In genomic region chr9:129142536-129142935, GRCh38 we compare ENCODE assay signal across 9 cellular contexts. TPM values are rescaled to one million over a fixed set of nuclear protein-coding genes. Genes with fewer than 3 reads are reported as not detected.
DNase-seq lines count a peak whose midpoint lies in the region; ATAC-seq, FAIRE-seq and TF ChIP-seq lines count a peak whose summit lies in the region.
"Had no signal": no experiment of that assay in that cellular context is flagged by ENCODE, and none has a peak within 500 bp of the region (broad histone marks: within the 10 kb centered on the region; RNA-seq: fewer than 3 reads in every experiment).

No MANE protein-coding gene starts in this region.

- FAIRE-seq in astrocyte (lab: Jason Lieb, UNC) = no peak

- H3K4me1 ChIP-seq in H9 (ENCODE audit: insufficient read depth, low read length) (peaks cover 14% of the 10 kb centered on the region; the same call in 1 of the 2 replicates), astrocyte (ENCODE audit: insufficient read depth, low read length) (peaks cover 82% of the 10 kb centered on the region)

- H2AFZ ChIP-seq in H9 (ENCODE audit: low read length) = no peak overlapping the region
- no peak overlapping the region for H2AFZ ChIP-seq in astrocyte (ENCODE audit: low read depth, low read length)

- no peak overlapping the region for H3K27ac ChIP-seq in H9 (ENCODE audit: insufficient read length, low read depth, low read length)
- peak overlapping the region; percentile 100 for H3K27ac ChIP-seq in astrocyte (ENCODE audit: low read depth, low read length)
- H3K27ac ChIP-seq: SJCRH30 had no signal

- ATAC-seq in stimulated activated memory B cell treated with anti-CD40 and anti-IgM and Interleukin-4, amounts not matched to agents 10 μg/mL and 1 μg/mL and 100 μg/mL, for 72 hours = no peak
- ATAC-seq in GM19351 (IDR thresholded peaks at IDR 0.05; ENCODE audit: unreplicated experiment) = no peak

- H3K27me3 Mint-ChIP-seq in H9 (ENCODE audit: low read depth) (peaks cover 1% of the 10 kb centered on the region; the same call in 1 of the 2 replicates), astrocyte (ENCODE audit: low read depth, unreplicated experiment) (no peaks in the 10 kb centered on the region)
- no peaks in the 10 kb centered on the region for H3K27me3 Mint-ChIP-seq in stimulated activated memory B cell treated with anti-CD40 and anti-IgM and Interleukin-4, amounts not matched to agents 10 μg/mL and 1 μg/mL and 100 μg/mL, for 72 hours

- H3K56ac ChIP-seq in H9 (ENCODE audit: insufficient read length, low read depth, low read length) = no peak overlapping the region

- H2BK120ac ChIP-seq in H9 (ENCODE audit: low read depth, low read length, poor library complexity, severe bottlenecking) = no peak overlapping the region

- no peak overlapping the region for H3T11ph ChIP-seq in H9 (ENCODE audit: low read length)

- no peak overlapping the region for H4K8ac ChIP-seq in H9 (replicated peaks; ENCODE audit: insufficient read length, low read depth, low read length)

- H3K79me1 ChIP-seq in H9 (ENCODE audit: insufficient read depth, low read depth, low read length, poor library complexity, severe bottlenecking) = no peaks in the 10 kb centered on the region

- H3K9ac ChIP-seq in H9 (ENCODE audit: extremely low read depth, insufficient read length, low read length) (no peak overlapping the region), astrocyte (ENCODE audit: low read length) (peak overlapping the region; percentile 97)

- H3K14ac ChIP-seq in H9 (ENCODE audit: insufficient read depth, low read length) = no peak overlapping the region

- H3K9me3 Mint-ChIP-seq in H9 = no peaks in the 10 kb centered on the region; a peak in 1 of 5 replicates
- H3K9me3 Mint-ChIP-seq in astrocyte (ENCODE audit: unreplicated experiment) = no peaks in the 10 kb centered on the region
- no peaks in the 10 kb centered on the region for H3K9me3 Mint-ChIP-seq in stimulated activated memory B cell treated with anti-CD40 and anti-IgM and Interleukin-4, amounts not matched to agents 10 μg/mL and 1 μg/mL and 100 μg/mL, for 72 hours

- H4K91ac ChIP-seq in H9 (ENCODE audit: insufficient read length, low read depth, low read length) = no peak overlapping the region

- peaks cover 5% of the 10 kb centered on the region for H3K23me2 ChIP-seq in H9 (ENCODE audit: insufficient read length, low read depth, low read length, poor library complexity, severe bottlenecking)

- no peak overlapping the region for H4K5ac ChIP-seq in H9 (ENCODE audit: insufficient read length, low read depth, low read length)

- H3K18ac ChIP-seq in H9 (ENCODE audit: insufficient read length, low read depth, low read length) = no peak overlapping the region

- H4K20me1 ChIP-seq in H9 (ENCODE audit: control insufficient read depth, insufficient read depth, insufficient read length) (no peaks in the 10 kb centered on the region), astrocyte (ENCODE audit: insufficient read depth, low read length) (no peaks in the 10 kb centered on the region)

- H2AK5ac ChIP-seq in H9 (ENCODE audit: insufficient read length, low read length) = no peak overlapping the region

- DNase-seq in H9 (no peak), astrocyte (ENCODE audit: low read depth) (no peak), kidney epithelial cell (ENCODE audit: low read depth) (no peak), anterior cingulate cortex (lab: John Stamatoyannopoulos, UW) (no peak), epidermal melanocyte (ENCODE audit: insufficient read length, low spot score) (no peak), GM20000 (ENCODE audit: low spot score) (no peak)

- H3K9me3 ChIP-seq in H9 (ENCODE audit: control insufficient read depth, low read depth, low read length) (no peaks in the 10 kb centered on the region), astrocyte (ENCODE audit: insufficient read depth, low read depth, low read length) (no peaks in the 10 kb centered on the region)
- H3K9me3 ChIP-seq: SJCRH30 had no signal

- H3K27me3 ChIP-seq in H9 (ENCODE audit: insufficient read depth, low read length) (no peaks in the 10 kb centered on the region), astrocyte (ENCODE audit: insufficient read depth, low read length) (no peaks in the 10 kb centered on the region), kidney epithelial cell (ENCODE audit: control insufficient read depth, insufficient read depth, low read length) (no peaks in the 10 kb centered on the region)
- H3K27me3 ChIP-seq: SJCRH30 had no signal

- H3K36me3 Mint-ChIP-seq in H9 (ENCODE audit: insufficient read depth in 1 of 3, low read depth in 3 of 3) (peaks cover 16 to 45% (median 29%) of the 10 kb centered on the region in 3 experiments; a peak in 6 of 7 replicates), astrocyte (ENCODE audit: low read depth, unreplicated experiment) (peaks cover 3% of the 10 kb centered on the region)
- H3K36me3 Mint-ChIP-seq in stimulated activated memory B cell treated with anti-CD40 and anti-IgM and Interleukin-4, amounts not matched to agents 10 μg/mL and 1 μg/mL and 100 μg/mL, for 72 hours = peaks cover 30% of the 10 kb centered on the region

- H3K4me3 ChIP-seq in astrocyte (ENCODE audit: insufficient read depth, low read depth, low read length) (no peak overlapping the region), kidney epithelial cell (ENCODE audit: low read depth, low read length) (peak overlapping the region; percentile 20)
- H3K4me3 ChIP-seq: SJCRH30 had no signal

- no peaks in the 10 kb centered on the region for H3K36me3 ChIP-seq in astrocyte (ENCODE audit: insufficient read depth, low read length)
- H3K36me3 ChIP-seq in kidney epithelial cell (ENCODE audit: control insufficient read depth, insufficient read depth, low read length) = peaks cover 2% of the 10 kb centered on the region
- H3K36me3 ChIP-seq: SJCRH30 had no signal

- no peak overlapping the region for H2BK20ac ChIP-seq in H9 (ENCODE audit: low read depth, low read length, poor library complexity, severe bottlenecking)

- H3K4me2 ChIP-seq in H9 (ENCODE audit: insufficient read depth, insufficient read length, low read length) (no peak overlapping the region), astrocyte (ENCODE audit: low read length) (peak overlapping the region; percentile 88)

- H3K4me1 Mint-ChIP-seq in H9 (peaks cover 57 to 74% of the 10 kb centered on the region in 2 experiments), astrocyte (ENCODE audit: low read depth, unreplicated experiment) (peaks cover 71% of the 10 kb centered on the region)
- peaks cover 63% of the 10 kb centered on the region for H3K4me1 Mint-ChIP-seq in stimulated activated memory B cell treated with anti-CD40 and anti-IgM and Interleukin-4, amounts not matched to agents 10 μg/mL and 1 μg/mL and 100 μg/mL, for 72 hours

- H3K79me2 ChIP-seq in H9 (ENCODE audit: insufficient read depth, low read length) (no peaks in the 10 kb centered on the region), astrocyte (ENCODE audit: insufficient read depth, low read length) (peaks cover 32% of the 10 kb centered on the region)

- H3K27ac Mint-ChIP-seq in H9 (peak overlapping the region; percentile 35 to 77 (median 61); a peak in 4 of 7 replicates), astrocyte (ENCODE audit: unreplicated experiment) (peak overlapping the region; percentile 70)
- peak overlapping the region; percentile 99 for H3K27ac Mint-ChIP-seq in stimulated activated memory B cell treated with anti-CD40 and anti-IgM and Interleukin-4, amounts not matched to agents 10 μg/mL and 1 μg/mL and 100 μg/mL, for 72 hours

- no CpG with 5 or more reads among the region's 7 CpGs for WGBS in H9 (ENCODE audit: extremely low coverage, insufficient read length, low lambda C conversion rate)

- no peak overlapping the region for H2BK5ac ChIP-seq in H9 (ENCODE audit: insufficient read length, low read length)

- no peak overlapping the region for H2BK15ac ChIP-seq in H9 (ENCODE audit: low read depth, low read length)

- peak overlapping the region in 1 of 2 experiments; percentile 65; a peak in 2 of 5 replicates for H3K4me3 Mint-ChIP-seq in H9
- H3K4me3 Mint-ChIP-seq in astrocyte (ENCODE audit: unreplicated experiment) = peak overlapping the region; percentile 70
- peak overlapping the region; percentile 46 for H3K4me3 Mint-ChIP-seq in stimulated activated memory B cell treated with anti-CD40 and anti-IgM and Interleukin-4, amounts not matched to agents 10 μg/mL and 1 μg/mL and 100 μg/mL, for 72 hours

- no peak overlapping the region for H3K23ac ChIP-seq in H9 (ENCODE audit: insufficient read length, low read depth, low read length)

- H3K4ac ChIP-seq in H9 (ENCODE audit: low read depth, low read length) = no peak overlapping the region

- TF ChIP-seq CTCF in H9 (conservative IDR thresholded peaks at IDR 0.05) (no peak), astrocyte (IDR thresholded peaks at IDR 0.05; ENCODE audit: insufficient read depth, low read depth, low read length) (no peak), kidney epithelial cell (IDR thresholded peaks at IDR 0.05; ENCODE audit: insufficient read depth, low read length, poor library complexity, severe bottlenecking) (no peak), GM20000 (IDR thresholded peaks at IDR 0.05; ENCODE audit: extremely low read depth, missing control alignments) (no peak)

- H2BK12ac ChIP-seq in H9 (ENCODE audit: insufficient read length, low read depth, low read length) = no peak overlapping the region

RNA-seq across cellular contexts. Expression of gene PTPA, which starts 31.3 kb away (rescaled TPM):
- 140 and 145 TPM in 2 replicates for total RNA-seq in H9 (2021)
- total RNA-seq in astrocyte = 122 and 134 TPM in 2 replicates
- total RNA-seq in kidney epithelial cell = 156 and 167 TPM in 2 replicates

RNA-seq across cellular contexts. Expression of gene CRAT, which starts 31.9 kb away (rescaled TPM):
- 15.0 and 15.7 TPM in 2 replicates for total RNA-seq in H9 (2021)
- 21.2 and 25.3 TPM in 2 replicates for total RNA-seq in astrocyte
- 29.1 and 29.4 TPM in 2 replicates for total RNA-seq in kidney epithelial cell

RNA-seq across cellular contexts. Expression of gene IER5L, which starts 35.5 kb away (rescaled TPM):
- total RNA-seq in H9 (2021) (1.0 and 1.3 TPM in 2 replicates), astrocyte (47.0 and 55.0 TPM in 2 replicates), kidney epithelial cell (51.8 and 60.4 TPM in 2 replicates)

Comparison
In these comparisons a context has a peak if more than half of its experiments do, and no peak if none do; other contexts are left out.
1. RNA of gene IER5L, which starts 35.5 kb away (total RNA-seq): 51.8 to 60.4 TPM in kidney epithelial cell and 47.0 to 55.0 TPM in astrocyte; 1.0 to 1.3 TPM in H9; every median in the first group is over 10 times any median in the second.
2. Peak in every context shown above with its lines, with median percentiles within 50 percentile points of each other: H3K27ac Mint-ChIP-seq.